In the genomic region with DNA sequence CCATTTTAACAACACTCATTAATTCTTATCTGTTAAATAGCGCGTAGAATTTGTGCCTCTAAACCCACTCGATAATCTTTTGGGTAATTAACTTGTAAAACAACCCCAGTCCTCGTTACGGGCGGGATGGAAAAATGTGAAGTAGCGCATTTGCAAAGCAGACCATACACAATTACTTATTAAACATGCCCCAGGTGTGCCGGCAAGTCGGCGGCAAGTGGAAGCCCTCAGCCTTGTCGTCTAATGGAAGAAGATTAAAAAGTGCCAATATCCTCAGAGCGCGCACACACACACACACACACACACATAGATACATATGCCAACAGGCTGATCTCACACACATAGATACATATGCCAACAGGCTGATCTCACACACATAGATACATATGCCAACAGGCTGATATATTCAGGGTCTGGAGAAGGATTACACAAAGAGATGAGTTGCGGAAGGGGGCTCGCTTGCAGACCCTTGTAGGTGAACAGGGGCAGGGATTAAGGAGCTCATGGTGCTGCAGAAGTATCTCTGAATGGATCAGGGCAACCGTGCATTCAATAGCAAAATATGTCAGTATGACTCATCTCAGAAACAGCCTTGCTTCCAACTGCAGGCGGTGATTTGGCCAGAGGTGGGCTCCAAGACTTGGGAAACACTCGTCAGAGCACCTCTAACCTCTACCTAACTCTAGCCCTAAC, we compare ENCODE assay signal across 1 cellular context.
TF ChIP-seq lines count a peak whose summit lies in the region.

No MANE protein-coding gene starts in this region.

TF ChIP-seq in WTC11, 78 proteins besides CTCF, POLR2A, EP300 and RAD21 (continued from another document):
- TF ChIP-seq, protein P1, sequence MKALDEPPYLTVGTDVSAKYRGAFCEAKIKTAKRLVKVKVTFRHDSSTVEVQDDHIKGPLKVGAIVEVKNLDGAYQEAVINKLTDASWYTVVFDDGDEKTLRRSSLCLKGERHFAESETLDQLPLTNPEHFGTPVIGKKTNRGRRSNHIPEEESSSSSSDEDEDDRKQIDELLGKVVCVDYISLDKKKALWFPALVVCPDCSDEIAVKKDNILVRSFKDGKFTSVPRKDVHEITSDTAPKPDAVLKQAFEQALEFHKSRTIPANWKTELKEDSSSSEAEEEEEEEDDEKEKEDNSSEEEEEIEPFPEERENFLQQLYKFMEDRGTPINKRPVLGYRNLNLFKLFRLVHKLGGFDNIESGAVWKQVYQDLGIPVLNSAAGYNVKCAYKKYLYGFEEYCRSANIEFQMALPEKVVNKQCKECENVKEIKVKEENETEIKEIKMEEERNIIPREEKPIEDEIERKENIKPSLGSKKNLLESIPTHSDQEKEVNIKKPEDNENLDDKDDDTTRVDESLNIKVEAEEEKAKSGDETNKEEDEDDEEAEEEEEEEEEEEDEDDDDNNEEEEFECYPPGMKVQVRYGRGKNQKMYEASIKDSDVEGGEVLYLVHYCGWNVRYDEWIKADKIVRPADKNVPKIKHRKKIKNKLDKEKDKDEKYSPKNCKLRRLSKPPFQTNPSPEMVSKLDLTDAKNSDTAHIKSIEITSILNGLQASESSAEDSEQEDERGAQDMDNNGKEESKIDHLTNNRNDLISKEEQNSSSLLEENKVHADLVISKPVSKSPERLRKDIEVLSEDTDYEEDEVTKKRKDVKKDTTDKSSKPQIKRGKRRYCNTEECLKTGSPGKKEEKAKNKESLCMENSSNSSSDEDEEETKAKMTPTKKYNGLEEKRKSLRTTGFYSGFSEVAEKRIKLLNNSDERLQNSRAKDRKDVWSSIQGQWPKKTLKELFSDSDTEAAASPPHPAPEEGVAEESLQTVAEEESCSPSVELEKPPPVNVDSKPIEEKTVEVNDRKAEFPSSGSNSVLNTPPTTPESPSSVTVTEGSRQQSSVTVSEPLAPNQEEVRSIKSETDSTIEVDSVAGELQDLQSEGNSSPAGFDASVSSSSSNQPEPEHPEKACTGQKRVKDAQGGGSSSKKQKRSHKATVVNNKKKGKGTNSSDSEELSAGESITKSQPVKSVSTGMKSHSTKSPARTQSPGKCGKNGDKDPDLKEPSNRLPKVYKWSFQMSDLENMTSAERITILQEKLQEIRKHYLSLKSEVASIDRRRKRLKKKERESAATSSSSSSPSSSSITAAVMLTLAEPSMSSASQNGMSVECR (CRISPR knock-in tag; IDR thresholded peaks at IDR 0.05; ENCODE audit: borderline replicate concordance) = no peak
- TF ChIP-seq, protein P2, sequence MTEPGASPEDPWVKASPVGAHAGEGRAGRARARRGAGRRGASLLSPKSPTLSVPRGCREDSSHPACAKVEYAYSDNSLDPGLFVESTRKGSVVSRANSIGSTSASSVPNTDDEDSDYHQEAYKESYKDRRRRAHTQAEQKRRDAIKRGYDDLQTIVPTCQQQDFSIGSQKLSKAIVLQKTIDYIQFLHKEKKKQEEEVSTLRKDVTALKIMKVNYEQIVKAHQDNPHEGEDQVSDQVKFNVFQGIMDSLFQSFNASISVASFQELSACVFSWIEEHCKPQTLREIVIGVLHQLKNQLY (CRISPR knock-in tag; IDR thresholded peaks at IDR 0.05) = no peak
- no peak for TF ChIP-seq MXD4 (CRISPR knock-in tag; IDR thresholded peaks at IDR 0.05; ENCODE audit: borderline replicate concordance)
- no peak for TF ChIP-seq RORB (CRISPR knock-in tag; IDR thresholded peaks at IDR 0.05)
- TF ChIP-seq, protein P3, sequence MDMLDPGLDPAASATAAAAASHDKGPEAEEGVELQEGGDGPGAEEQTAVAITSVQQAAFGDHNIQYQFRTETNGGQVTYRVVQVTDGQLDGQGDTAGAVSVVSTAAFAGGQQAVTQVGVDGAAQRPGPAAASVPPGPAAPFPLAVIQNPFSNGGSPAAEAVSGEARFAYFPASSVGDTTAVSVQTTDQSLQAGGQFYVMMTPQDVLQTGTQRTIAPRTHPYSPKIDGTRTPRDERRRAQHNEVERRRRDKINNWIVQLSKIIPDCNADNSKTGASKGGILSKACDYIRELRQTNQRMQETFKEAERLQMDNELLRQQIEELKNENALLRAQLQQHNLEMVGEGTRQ (CRISPR knock-in tag; IDR thresholded peaks at IDR 0.05) = no peak
- no peak for TF ChIP-seq JAZF1 (CRISPR knock-in tag; IDR thresholded peaks at IDR 0.05)
- no peak for TF ChIP-seq ZBTB21 (CRISPR knock-in tag; IDR thresholded peaks at IDR 0.05; ENCODE audit: borderline replicate concordance)
- no peak for TF ChIP-seq JUN (CRISPR knock-in tag; IDR thresholded peaks at IDR 0.05)
- TF ChIP-seq, protein P4, sequence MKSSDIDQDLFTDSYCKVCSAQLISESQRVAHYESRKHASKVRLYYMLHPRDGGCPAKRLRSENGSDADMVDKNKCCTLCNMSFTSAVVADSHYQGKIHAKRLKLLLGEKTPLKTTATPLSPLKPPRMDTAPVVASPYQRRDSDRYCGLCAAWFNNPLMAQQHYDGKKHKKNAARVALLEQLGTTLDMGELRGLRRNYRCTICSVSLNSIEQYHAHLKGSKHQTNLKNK (CRISPR knock-in tag; IDR thresholded peaks at IDR 0.05) = no peak
- no peak for TF ChIP-seq ZNF317 (CRISPR knock-in tag; IDR thresholded peaks at IDR 0.05; ENCODE audit: borderline replicate concordance, low read depth)
- no peak for TF ChIP-seq ZNF396 (CRISPR knock-in tag; IDR thresholded peaks at IDR 0.05; ENCODE audit: borderline replicate concordance)
- no peak for TF ChIP-seq FOXP1 (CRISPR knock-in tag; IDR thresholded peaks at IDR 0.05; ENCODE audit: borderline replicate concordance)
- TF ChIP-seq, protein P5, sequence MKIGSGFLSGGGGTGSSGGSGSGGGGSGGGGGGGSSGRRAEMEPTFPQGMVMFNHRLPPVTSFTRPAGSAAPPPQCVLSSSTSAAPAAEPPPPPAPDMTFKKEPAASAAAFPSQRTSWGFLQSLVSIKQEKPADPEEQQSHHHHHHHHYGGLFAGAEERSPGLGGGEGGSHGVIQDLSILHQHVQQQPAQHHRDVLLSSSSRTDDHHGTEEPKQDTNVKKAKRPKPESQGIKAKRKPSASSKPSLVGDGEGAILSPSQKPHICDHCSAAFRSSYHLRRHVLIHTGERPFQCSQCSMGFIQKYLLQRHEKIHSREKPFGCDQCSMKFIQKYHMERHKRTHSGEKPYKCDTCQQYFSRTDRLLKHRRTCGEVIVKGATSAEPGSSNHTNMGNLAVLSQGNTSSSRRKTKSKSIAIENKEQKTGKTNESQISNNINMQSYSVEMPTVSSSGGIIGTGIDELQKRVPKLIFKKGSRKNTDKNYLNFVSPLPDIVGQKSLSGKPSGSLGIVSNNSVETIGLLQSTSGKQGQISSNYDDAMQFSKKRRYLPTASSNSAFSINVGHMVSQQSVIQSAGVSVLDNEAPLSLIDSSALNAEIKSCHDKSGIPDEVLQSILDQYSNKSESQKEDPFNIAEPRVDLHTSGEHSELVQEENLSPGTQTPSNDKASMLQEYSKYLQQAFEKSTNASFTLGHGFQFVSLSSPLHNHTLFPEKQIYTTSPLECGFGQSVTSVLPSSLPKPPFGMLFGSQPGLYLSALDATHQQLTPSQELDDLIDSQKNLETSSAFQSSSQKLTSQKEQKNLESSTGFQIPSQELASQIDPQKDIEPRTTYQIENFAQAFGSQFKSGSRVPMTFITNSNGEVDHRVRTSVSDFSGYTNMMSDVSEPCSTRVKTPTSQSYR (CRISPR knock-in tag; IDR thresholded peaks at IDR 0.05) = no peak
- no peak for TF ChIP-seq NR1H2 (CRISPR knock-in tag; IDR thresholded peaks at IDR 0.05)
- no peak for TF ChIP-seq ESRRA (CRISPR knock-in tag; IDR thresholded peaks at IDR 0.05; ENCODE audit: borderline replicate concordance)
- TF ChIP-seq ELF4 (CRISPR knock-in tag; IDR thresholded peaks at IDR 0.05; ENCODE audit: low read depth) = no peak
TF ChIP-seq in WTC11: peak in this region for 0.
